8 cellular contexts compared by ENCODE assay signal in genomic region chr2:62194558-62195420, GRCh38. TPM values are rescaled to one million over a fixed set of nuclear protein-coding genes. Genes with fewer than 3 reads are reported as not detected.
DNase-seq lines count a peak whose midpoint lies in the region; ATAC-seq, FAIRE-seq and TF ChIP-seq lines count a peak whose summit lies in the region.

No MANE protein-coding gene starts in this region.

- H3K27me3 ChIP-seq in HUES48 (ENCODE audit: control insufficient read depth, insufficient read depth, low read length) (no peaks in the 10 kb centered on the region), astrocyte (ENCODE audit: insufficient read depth, low read length) (no peaks in the 10 kb centered on the region), keratinocyte (ENCODE audit: control insufficient read depth, extremely low read depth, insufficient read depth, low read length) (no peaks in the 10 kb centered on the region), stomach smooth muscle (ENCODE audit: control insufficient read depth in 1 of 2, insufficient read depth in 2 of 2, low read length in 2 of 2) (no peaks in the 10 kb centered on the region)

- H3K27me3 Mint-ChIP-seq in astrocyte (ENCODE audit: low read depth, unreplicated experiment): peaks cover 13% of the 10 kb centered on the region

- H3K9me3 ChIP-seq in HUES48 (ENCODE audit: control insufficient read depth, insufficient read depth, low read length): no peaks in the 10 kb centered on the region
- no peaks in the 10 kb centered on the region for H3K9me3 ChIP-seq in astrocyte (ENCODE audit: insufficient read depth, low read depth, low read length)
- H3K9me3 ChIP-seq in keratinocyte (ENCODE audit: control insufficient read depth, low read depth, low read length): no peaks in the 10 kb centered on the region
- no peaks in the 10 kb centered on the region for H3K9me3 ChIP-seq in stomach smooth muscle (ENCODE audit: control insufficient read depth in 2 of 2, low read length in 2 of 2)

- peaks cover 2% of the 10 kb centered on the region for H3K9me3 Mint-ChIP-seq in astrocyte (ENCODE audit: unreplicated experiment)
- no peaks in the 10 kb centered on the region for H3K9me3 Mint-ChIP-seq in activated naive CD4-positive, alpha-beta T cell treated with anti-CD3 and anti-CD28 coated beads, Interleukin-2, amount 50 U/mL, for 72 hours

- dilution Hi-C loops in keratinocyte (cut with MboI; ENCODE audit: extremely low pct_ligation_motif_present, low sequenced_read_pairs): no loop called here

- H3K4me2 ChIP-seq in astrocyte (ENCODE audit: low read length) (peak overlapping the region; percentile 97), keratinocyte (ENCODE audit: control insufficient read depth, extremely low read depth, insufficient read depth, low read depth, low read length) (peak overlapping the region; percentile 85)

- H3K36me3 ChIP-seq in HUES48 (ENCODE audit: control insufficient read depth, insufficient read depth, low read length) (no peaks in the 10 kb centered on the region), astrocyte (ENCODE audit: insufficient read depth, low read length) (no peaks in the 10 kb centered on the region), keratinocyte (ENCODE audit: control insufficient read depth in 2 of 2, extremely low read depth in 1 of 2, insufficient read depth in 2 of 2, low read length in 2 of 2) (no peaks in the 10 kb centered on the region), stomach smooth muscle (ENCODE audit: control insufficient read depth in 2 of 2, insufficient read depth in 2 of 2, low read length in 2 of 2) (no peaks in the 10 kb centered on the region)

- no peak for ATAC-seq in HG02870 (IDR thresholded peaks at IDR 0.05; ENCODE audit: unreplicated experiment)
- ATAC-seq in activated naive CD4-positive, alpha-beta T cell treated with anti-CD3 and anti-CD28 coated beads, Interleukin-2, amount 50 U/mL, for 72 hours: no peak

- FAIRE-seq in astrocyte (lab: Jason Lieb, UNC) (no peak), keratinocyte (lab: Jason Lieb, UNC) (no peak)

- H2AFZ ChIP-seq in astrocyte (ENCODE audit: low read depth, low read length): peak overlapping the region; percentile 96
- peak overlapping the region; percentile 89 for H2AFZ ChIP-seq in keratinocyte (ENCODE audit: control insufficient read depth, low read length)

- peaks cover 8% of the 10 kb centered on the region for H3K4me1 Mint-ChIP-seq in astrocyte (ENCODE audit: low read depth, unreplicated experiment)

- TF ChIP-seq CTCF in astrocyte (IDR thresholded peaks at IDR 0.05; ENCODE audit: insufficient read depth, low read depth, low read length) (no peak), keratinocyte (optimal IDR thresholded peaks at IDR 0.05 in 1 of 3, IDR thresholded peaks at IDR 0.05 in 1 of 3, conservative IDR thresholded peaks at IDR 0.05 in 1 of 3; ENCODE audit: extremely low read depth in 1 of 3, insufficient read depth in 2 of 3, low read length in 3 of 3) (no peak)

- peak overlapping the region; percentile 34 for H3K4me3 Mint-ChIP-seq in astrocyte (ENCODE audit: unreplicated experiment)

- H3K4me3 ChIP-seq in HUES48 (ENCODE audit: low read depth, low read length) (peak overlapping the region; percentile 93), astrocyte (ENCODE audit: insufficient read depth, low read depth, low read length) (peak overlapping the region; percentile 79), keratinocyte (ENCODE audit: control insufficient read depth in 2 of 3, extremely low read depth in 1 of 3, insufficient read depth in 2 of 3, low read depth in 1 of 3, low read length in 3 of 3) (peak overlapping the region; percentile 83 to 98 (median 93)), stomach smooth muscle (ENCODE audit: low read length in 2 of 2) (peak overlapping the region; percentile 78 to 93)

- no peak overlapping the region for H3K9ac ChIP-seq in HUES48 (ENCODE audit: low read depth, low read length)
- H3K9ac ChIP-seq in astrocyte (ENCODE audit: low read length): peak overlapping the region; percentile 82
- peak overlapping the region; percentile 77 for H3K9ac ChIP-seq in keratinocyte (ENCODE audit: control insufficient read depth, extremely low read depth, insufficient read depth, low read length)
- H3K9ac ChIP-seq in stomach smooth muscle (ENCODE audit: low read length in 2 of 2): peak overlapping the region; percentile 76 to 84

- peaks cover 4% of the 10 kb centered on the region for H3K9me1 ChIP-seq in keratinocyte (ENCODE audit: control insufficient read depth, extremely low read depth, insufficient read depth, low read length)

- H3K4me1 ChIP-seq in HUES48 (ENCODE audit: control insufficient read depth, insufficient read depth, low read length): peaks cover 20% of the 10 kb centered on the region
- H3K4me1 ChIP-seq in astrocyte (ENCODE audit: insufficient read depth, low read length): peaks cover 5% of the 10 kb centered on the region
- H3K4me1 ChIP-seq in keratinocyte (ENCODE audit: control insufficient read depth, extremely low read depth, insufficient read depth, low read length): peaks cover 16% of the 10 kb centered on the region
- peaks cover 21% of the 10 kb centered on the region for H3K4me1 ChIP-seq in stomach smooth muscle (ENCODE audit: control insufficient read depth, insufficient read depth, low read length)

- no peak overlapping the region for H3K27ac ChIP-seq in HUES48 (ENCODE audit: low read depth, low read length)
- no peak overlapping the region for H3K27ac ChIP-seq in astrocyte (ENCODE audit: low read depth, low read length)
- H3K27ac ChIP-seq in keratinocyte (ENCODE audit: control insufficient read depth, insufficient read depth, low read length): no peak overlapping the region
- H3K27ac ChIP-seq in stomach smooth muscle (ENCODE audit: low read length): peak overlapping the region; percentile 41

- H3K27ac Mint-ChIP-seq in astrocyte (ENCODE audit: unreplicated experiment): no peak overlapping the region
- no peak overlapping the region for H3K27ac Mint-ChIP-seq in activated naive CD4-positive, alpha-beta T cell treated with anti-CD3 and anti-CD28 coated beads, Interleukin-2, amount 50 U/mL, for 72 hours

- H3K79me2 ChIP-seq in astrocyte (ENCODE audit: insufficient read depth, low read length) (peaks cover 32% of the 10 kb centered on the region), keratinocyte (ENCODE audit: control insufficient read depth, insufficient read depth, low read length) (peaks cover 36% of the 10 kb centered on the region)

- H3K36me3 Mint-ChIP-seq in astrocyte (ENCODE audit: low read depth, unreplicated experiment): peaks cover 2% of the 10 kb centered on the region
- peaks cover 12 to 20% of the 10 kb centered on the region in 2 donors for H3K36me3 Mint-ChIP-seq in activated naive CD4-positive, alpha-beta T cell treated with anti-CD3 and anti-CD28 coated beads, Interleukin-2, amount 50 U/mL, for 72 hours

- H4K20me1 ChIP-seq in astrocyte (ENCODE audit: insufficient read depth, low read length) (peaks cover 27% of the 10 kb centered on the region), keratinocyte (ENCODE audit: control insufficient read depth, extremely low read depth, insufficient read depth, low read length) (peaks cover 11% of the 10 kb centered on the region)

- DNase-seq in astrocyte (ENCODE audit: low read depth) (no peak), keratinocyte (ENCODE audit: low read depth, low spot score) (no peak), DMS114 treated with DMSO at 0.1 percent for 48 hours (lab: John Stamatoyannopoulos, UW; ENCODE audit: unreplicated experiment) (no peak)
- DNase-seq in stimulated activated CD4-positive, alpha-beta T cell treated with anti-CD3 and anti-CD28 coated beads, Interleukin-4, amount 100 ng/mL, for 1 hour: no peak
- DNase-seq in activated naive CD4-positive, alpha-beta T cell treated with anti-CD3 and anti-CD28 coated beads, Interleukin-2, amount 50 U/mL, for 72 hours (ENCODE audit: low spot score in 2 of 2): no peak

RNA-seq across cellular contexts. Expression of gene B3GNT2, which starts 1.1 kb away (rescaled TPM):
- 21.9 and 23.8 TPM in 2 replicates for total RNA-seq in astrocyte
- 27.8 to 44.3 TPM (median 41.6 TPM) in 3 replicates for polyA plus RNA-seq in keratinocyte
- polyA plus RNA-seq in keratinocyte (2011; ENCODE audit: low read depth): 14.7 TPM
- polyA plus RNA-seq in keratinocyte (2011; cell fraction: cytosol; rRNA removed): 18.7 and 31.5 TPM in 2 replicates
- 59.1 and 65.1 TPM in 2 replicates for polyA plus RNA-seq in keratinocyte (2011; cell fraction: nucleus; rRNA removed)
- 22.8 and 25.6 TPM in 2 replicates for polyA plus RNA-seq in keratinocyte (2012; ENCODE audit: low replicate concordance)
- polyA minus RNA-seq in keratinocyte: 26.4 to 46.7 TPM (median 37.5 TPM) in 3 replicates
- 28.4 TPM for polyA minus RNA-seq in keratinocyte (2011; cell fraction: cytosol; rRNA and poly(A)+ RNA removed)
- polyA minus RNA-seq in keratinocyte (2011; cell fraction: nucleus; rRNA and poly(A)+ RNA removed): 53.2 and 79.5 TPM in 2 replicates
- total RNA-seq in activated naive CD4-positive, alpha-beta T cell treated with anti-CD3 and anti-CD28 coated beads, Interleukin-2, amount 50 U/mL, for 72 hours: 10 to 100 TPM; 34.9 to 43.6 TPM
